Comparison of ENCODE assay signal across 23 cellular contexts in the genomic region with DNA sequence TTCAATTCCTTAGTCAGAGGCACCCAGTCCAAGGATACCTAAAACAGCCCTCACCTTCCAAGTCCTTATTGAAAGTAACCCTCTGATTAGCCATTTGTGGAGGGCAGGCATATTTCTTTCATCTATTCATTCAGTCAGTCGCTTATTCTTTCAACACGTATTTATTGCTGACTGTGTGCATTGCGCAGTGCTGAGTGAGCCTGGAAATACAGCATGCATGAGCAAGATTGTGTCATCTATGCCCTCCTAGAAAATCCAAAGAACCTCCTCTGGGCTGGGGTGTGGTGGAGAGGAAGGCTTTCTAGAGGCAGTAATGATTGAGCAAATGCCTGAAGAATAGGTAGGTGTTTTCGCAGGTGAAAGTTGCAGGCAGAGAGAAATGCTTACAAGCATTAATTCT.
"Had no signal": no experiment of that assay in that cellular context is flagged by ENCODE, and none has a peak within 500 bp of the region (broad histone marks: within the 10 kb centered on the region; RNA-seq: fewer than 3 reads in every experiment).

No MANE protein-coding gene starts in this region.

- H3K4me3 ChIP-seq: adrenal gland, gastrocnemius medialis, heart right ventricle, neural progenitor cell, psoas muscle, stomach, upper lobe of left lung had no signal

- H3K9me3 Mint-ChIP-seq: activated naive CD4-positive, alpha-beta T cell treated with anti-CD3 and anti-CD28 coated beads, Interleukin-2, amount 50 U/mL, for 24 hours; immature natural killer cell; neural progenitor cell; T-helper 2 cell treated with Interferon-gamma antibody and Interleukin-4, amounts not matched to agents 5 μg/mL and 100 μg/mL, for 36 hours; WTC11 had no signal

- H3K36me3 ChIP-seq: adrenal gland, gastrocnemius medialis, heart right ventricle, neural progenitor cell, stomach, upper lobe of left lung had no signal

- H3K9me3 ChIP-seq: adrenal gland, gastrocnemius medialis, heart right ventricle, psoas muscle, stomach, upper lobe of left lung had no signal

- H3K4me1 ChIP-seq: adrenal gland, neural progenitor cell, psoas muscle had no signal

- DNase-seq: activated CD4-positive, alpha-beta T cell treated with anti-CD3 and anti-CD28 coated beads for 36 hours; activated CD4-positive, alpha-beta T cell treated with anti-CD3 and anti-CD28 coated beads, Interleukin-2, amount 50 U/mL, for 48 hours; activated gamma-delta T cell; adrenal gland; effector CD8-positive, alpha-beta T cell; gastrocnemius medialis; heart right ventricle; immature natural killer cell; kidney glomerular epithelial cell; left ventricle myocardium superior; mesenchymal stem cell; naive thymus-derived CD4-positive, alpha-beta T cell; psoas muscle; right cardiac atrium; small intestine; stimulated activated CD4-positive, alpha-beta T cell treated with anti-CD3 and anti-CD28 coated beads, Interleukin-15, amount 100 ng/mL, for 24 hours; stimulated activated CD4-positive, alpha-beta T cell treated with anti-CD3 and anti-CD28 coated beads, Interleukin-4, amount 100 ng/mL, for 1 hour; stomach; upper lobe of left lung had no signal

- ATAC-seq: activated CD4-positive, alpha-beta T cell treated with anti-CD3 and anti-CD28 coated beads for 36 hours; gastrocnemius medialis; heart right ventricle; left ventricle myocardium superior; naive thymus-derived CD4-positive, alpha-beta T cell; right cardiac atrium; WTC11 had no signal

- H3K27me3 ChIP-seq: adrenal gland, gastrocnemius medialis, heart right ventricle, neural progenitor cell, stomach, upper lobe of left lung had no signal

- H3K4me3 Mint-ChIP-seq: activated CD4-positive, alpha-beta T cell treated with anti-CD3 and anti-CD28 coated beads for 36 hours; activated naive CD4-positive, alpha-beta T cell treated with anti-CD3 and anti-CD28 coated beads, Interleukin-2, amount 50 U/mL, for 24 hours; immature natural killer cell; naive thymus-derived CD4-positive, alpha-beta T cell; neural progenitor cell; T-helper 2 cell treated with Interferon-gamma antibody and Interleukin-4, amounts not matched to agents 5 μg/mL and 100 μg/mL, for 36 hours; WTC11 had no signal

- H3K27ac ChIP-seq: adrenal gland, gastrocnemius medialis, heart right ventricle, neural progenitor cell, psoas muscle, stomach, upper lobe of left lung had no signal

- H2AFZ ChIP-seq: neural progenitor cell had no signal

- H3K27ac Mint-ChIP-seq: activated CD4-positive, alpha-beta T cell treated with anti-CD3 and anti-CD28 coated beads for 36 hours; activated naive CD4-positive, alpha-beta T cell treated with anti-CD3 and anti-CD28 coated beads, Interleukin-2, amount 50 U/mL, for 24 hours; immature natural killer cell; naive thymus-derived CD4-positive, alpha-beta T cell; neural progenitor cell; T-helper 2 cell treated with Interferon-gamma antibody and Interleukin-4, amounts not matched to agents 5 μg/mL and 100 μg/mL, for 36 hours; WTC11 had no signal

- H3K36me3 Mint-ChIP-seq: immature natural killer cell; naive thymus-derived CD4-positive, alpha-beta T cell; neural progenitor cell; WTC11 had no signal

- H3K27me3 Mint-ChIP-seq: activated CD4-positive, alpha-beta T cell treated with anti-CD3 and anti-CD28 coated beads for 36 hours; activated naive CD4-positive, alpha-beta T cell treated with anti-CD3 and anti-CD28 coated beads, Interleukin-2, amount 50 U/mL, for 24 hours had no signal

- H3K4me2 ChIP-seq: neural progenitor cell had no signal

- H3K4me1 Mint-ChIP-seq: immature natural killer cell had no signal
